ENCODE assay signal across 8 cellular contexts in genomic region chr1:230797376-230798186, GRCh38. TPM values are rescaled to one million over a fixed set of nuclear protein-coding genes. Genes with fewer than 3 reads are reported as not detected.
DNase-seq lines count a peak whose midpoint lies in the region; ATAC-seq and TF ChIP-seq lines count a peak whose summit lies in the region.

No MANE protein-coding gene starts in this region.

- H3K27ac ChIP-seq in AG04450 (ENCODE audit: low read depth, low read length) (no peak overlapping the region), spleen (no peak overlapping the region)

- CTCF ChIA-PET in AG04450 (lab: Charles Lee) = interaction anchor here (0.6 to 6.7 kb wide), 30 partner anchors 8 to 1103 kb away, joined by 3 to 140 read pairs (median 4); partner anchors contain the start of gene COG2

- no peak for ATAC-seq in HG03342 (IDR thresholded peaks at IDR 0.05; ENCODE audit: unreplicated experiment)
- no peak for ATAC-seq in GM19397 (IDR thresholded peaks at IDR 0.05; ENCODE audit: unreplicated experiment)

- H3K4me3 ChIP-seq in AG04450 (ENCODE audit: low read depth, low read length) (no peak overlapping the region), GM12875 (ENCODE audit: low read depth, low read length) (no peak overlapping the region), NT2/D1 (ENCODE audit: insufficient read length, low read depth) (no peak overlapping the region), spleen (no peak overlapping the region)

- intact Hi-C loops in spleen (cut with DNase I; ENCODE audit: low total_unique reads) = no loop called here

- TF ChIP-seq POLR2A in spleen (IDR thresholded peaks at IDR 0.05) = no peak

- peak; percentile 90 for TF ChIP-seq CTCF in AG04450 (IDR thresholded peaks at IDR 0.05; ENCODE audit: low read depth, low read length)
- peak; percentile 25; the same call in 1 of the 2 replicates for TF ChIP-seq CTCF in GM12875 (IDR thresholded peaks at IDR 0.05; ENCODE audit: borderline replicate concordance, insufficient read depth, low read depth, low read length)
- TF ChIP-seq CTCF in spleen (IDR thresholded peaks at IDR 0.05 in 8 of 11, conservative IDR thresholded peaks at IDR 0.05 in 3 of 11) = peak in 5 of 11 experiments; percentile 25 to 51 (median 47)

- no peaks in the 10 kb centered on the region; the same call in 1 of the 2 replicates for H3K9me3 ChIP-seq in AG04450 (ENCODE audit: control insufficient read depth, insufficient read depth, low read length)
- no peaks in the 10 kb centered on the region for H3K9me3 ChIP-seq in NT2/D1 (ENCODE audit: insufficient read depth, low read length)
- no peaks in the 10 kb centered on the region for H3K9me3 ChIP-seq in spleen

- H3K27me3 ChIP-seq in AG04450 (ENCODE audit: control insufficient read depth, insufficient read depth, low read length) (peaks cover 4% of the 10 kb centered on the region), NT2/D1 (ENCODE audit: insufficient read depth, insufficient read length) (peaks cover 18% of the 10 kb centered on the region), spleen (replicated peaks in 1 of 7) (peaks cover 0 to 20% (median 0%) of the 10 kb centered on the region in 7 donors)

- H3K4me1 ChIP-seq in NT2/D1 (ENCODE audit: insufficient read depth, insufficient read length) (peaks cover 4% of the 10 kb centered on the region), spleen (no peaks in the 10 kb centered on the region)

- POLR2A ChIA-PET in AG04450 (lab: Yijun Ruan, JAX) = no interaction called here

- H3K36me3 ChIP-seq in NT2/D1 (ENCODE audit: insufficient read depth, insufficient read length, low read length) = no peaks in the 10 kb centered on the region
- H3K36me3 ChIP-seq in spleen = no peaks in the 10 kb centered on the region

- DNase-seq in AG04450 (ENCODE audit: low read depth, low spot score) (peak; percentile 52), NT2/D1 (ENCODE audit: low read depth, low spot score) (peak; percentile 74), ecto neural progenitor cell (ENCODE audit: low spot score) (peak; percentile 73), lung microvascular endothelial cell (ENCODE audit: low read depth in 2 of 2) (peak; percentile 66 to 84), spleen (no peak)

- 57 to 68% (median 63%) methylated on average over 17 to 18 of the region's 18 CpGs for WGBS in spleen, 5 donors

- H3K9ac ChIP-seq in NT2/D1 (ENCODE audit: insufficient read length, low read depth) = no peak overlapping the region

RNA-seq across cellular contexts. Expression of gene CAPN9, which starts 50.4 kb away (rescaled TPM):
- polyA plus RNA-seq in AG04450 (2011; rRNA removed) (0.24 and 0.33 TPM in 2 replicates), spleen (under 1 TPM in 1 of 3 donors, not detected in 2; 0.05 TPM)
- 0.30 and 0.32 TPM in 2 replicates for polyA minus RNA-seq in AG04450 (2011; rRNA and poly(A)+ RNA removed)
- total RNA-seq in lung microvascular endothelial cell (not detected in 2 replicates), spleen (not detected)
